ENCODE assay signal across 19 cellular contexts in the genomic region with DNA sequence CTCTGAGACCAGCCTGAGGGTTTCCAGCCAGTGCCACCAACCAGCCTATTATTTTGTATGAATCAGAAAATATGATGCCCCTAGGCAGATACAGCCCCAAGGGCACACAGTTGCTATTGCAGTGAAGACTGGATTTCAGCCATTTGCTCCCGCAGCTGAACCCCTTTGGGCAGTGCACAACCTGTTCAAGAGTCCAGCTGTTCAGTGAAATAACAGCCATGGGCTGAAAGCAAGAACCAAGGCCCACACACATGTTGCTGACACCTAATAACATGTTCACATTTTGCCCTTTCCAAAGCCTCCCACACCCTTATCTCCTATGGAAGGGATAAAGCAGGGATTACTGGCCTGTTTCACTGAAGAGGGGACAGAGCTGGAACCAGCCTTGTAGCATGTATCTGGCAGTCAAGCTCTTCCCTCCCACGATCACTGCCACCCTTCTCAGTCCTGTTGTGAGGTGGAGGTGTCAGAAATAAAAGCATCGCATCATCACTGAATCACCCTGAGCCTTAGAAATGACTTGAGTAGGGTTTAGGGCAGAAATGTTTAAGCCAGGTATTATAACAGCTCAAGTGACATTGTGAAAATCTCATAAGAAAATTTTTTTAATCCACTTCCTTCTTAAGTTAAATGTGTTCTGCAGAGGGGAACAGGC.
DNase-seq lines count a peak whose midpoint lies in the region; ATAC-seq and TF ChIP-seq lines count a peak whose summit lies in the region.
"Had no signal": no experiment of that assay in that cellular context is flagged by ENCODE, and none has a peak within 500 bp of the region (broad histone marks: within the 10 kb centered on the region; RNA-seq: fewer than 3 reads in every experiment).

No MANE protein-coding gene starts in this region.

- H3K27me3 ChIP-seq in Karpas-422 (ENCODE audit: low read length), result no peaks in the 10 kb centered on the region
- H3K27me3 ChIP-seq: BLaER1 treated with 17β-estradiol and CSF1 and Interleukin-3, amounts not matched to agents 10 nM and 100 nM had no signal

- 0 out of 2 replicates have a peak overlapping the region, but pooled peaks have one; percentile 19 for H3K9ac ChIP-seq in Karpas-422 (ENCODE audit: low read length)
- H3K9ac ChIP-seq: BLaER1 treated with 17β-estradiol and CSF1 and Interleukin-3, amounts not matched to agents 10 nM and 100 nM had no signal

- H3K27ac ChIP-seq in Karpas-422 (ENCODE audit: low read length), result no peak overlapping the region
- H3K27ac ChIP-seq: BLaER1 treated with 17β-estradiol and CSF1 and Interleukin-3, amounts not matched to agents 10 nM and 100 nM had no signal

- H3K36me3 ChIP-seq in Karpas-422 (ENCODE audit: insufficient read depth, low read length), result no peaks in the 10 kb centered on the region
- H3K36me3 ChIP-seq: BLaER1 treated with 17β-estradiol and CSF1 and Interleukin-3, amounts not matched to agents 10 nM and 100 nM had no signal

- H3K9me3 Mint-ChIP-seq in activated T-helper 17 cell treated with anti-CD3 and anti-CD28 coated beads, Interleukin-2, amount 50 U/mL, for 72 hours, result no peaks in the 10 kb centered on the region
- H3K9me3 Mint-ChIP-seq in osteocyte (ENCODE audit: unreplicated experiment), result no peaks in the 10 kb centered on the region

- DNase-seq in activated CD8-positive, alpha-beta memory T cell treated with anti-CD3 and anti-CD28 coated beads for 24 hours, result peak; percentile 47
- DNase-seq in activated CD8-positive, alpha-beta memory T cell treated with anti-CD3 and anti-CD28 coated beads, Interleukin-2, amount 50 U/mL, for 48 hours, result no peak
- DNase-seq in Karpas-422, result peak; percentile 52
- DNase-seq in osteocyte (ENCODE audit: extremely low spot score, unreplicated experiment), result peak; percentile 21
- no peak for DNase-seq in cardiac septum (ENCODE audit: low spot score)
- no peak for DNase-seq in cerebellar cortex (ENCODE audit: low spot score)
- DNase-seq: GDM1; GOT3; KBM-7; NCI-H1092; NCI-H1694 treated with DMSO at 0.1 percent for 48 hours; NCI-H226; NCI-H524 treated with DMSO at 0.1 percent for 48 hours; NK-92 treated with Interleukin-12 subunit alpha and Interleukin-12 subunit beta, amount 100 ng/mL, for 24 hours; SHP77 treated with DMSO at 0.1 percent for 48 hours had no signal

- no peaks in the 10 kb centered on the region for H3K4me1 Mint-ChIP-seq in activated T-helper 17 cell treated with anti-CD3 and anti-CD28 coated beads, Interleukin-2, amount 50 U/mL, for 72 hours
- peaks cover 9% of the 10 kb centered on the region for H3K4me1 Mint-ChIP-seq in osteocyte (ENCODE audit: unreplicated experiment)

- peaks cover 13% of the 10 kb centered on the region for H3K4me1 ChIP-seq in Karpas-422 (ENCODE audit: low read length)
- H3K4me1 ChIP-seq: A549 had no signal

- H3K27me3 Mint-ChIP-seq in activated T-helper 17 cell treated with anti-CD3 and anti-CD28 coated beads, Interleukin-2, amount 50 U/mL, for 72 hours, result peaks cover 7% of the 10 kb centered on the region
- H3K27me3 Mint-ChIP-seq in osteocyte (ENCODE audit: unreplicated experiment), result no peaks in the 10 kb centered on the region

- H3K4me2 ChIP-seq in Karpas-422 (ENCODE audit: low read depth, low read length, poor library complexity, severe bottlenecking), result peak overlapping the region; percentile 25
- H3K4me2 ChIP-seq: A549; BLaER1 treated with 17β-estradiol and CSF1 and Interleukin-3, amounts not matched to agents 10 nM and 100 nM had no signal

- no peaks in the 10 kb centered on the region for H3K9me3 ChIP-seq in Karpas-422 (ENCODE audit: low read length)
- H3K9me3 ChIP-seq: A549 had no signal

- intact Hi-C loops in cardiac septum (cut with DNase I), result no loop called here

- no peaks in the 10 kb centered on the region for H4K20me1 ChIP-seq in Karpas-422 (ENCODE audit: insufficient read depth, low read depth, low read length)
- H4K20me1 ChIP-seq: BLaER1 treated with 17β-estradiol and CSF1 and Interleukin-3, amounts not matched to agents 10 nM and 100 nM had no signal

- no peak overlapping the region for H3K27ac Mint-ChIP-seq in activated T-helper 17 cell treated with anti-CD3 and anti-CD28 coated beads, Interleukin-2, amount 50 U/mL, for 72 hours
- H3K27ac Mint-ChIP-seq in osteocyte (ENCODE audit: unreplicated experiment), result no peak overlapping the region

- no peaks in the 10 kb centered on the region for H3K79me2 ChIP-seq in Karpas-422 (ENCODE audit: low read length)

- H3K36me3 Mint-ChIP-seq in activated T-helper 17 cell treated with anti-CD3 and anti-CD28 coated beads, Interleukin-2, amount 50 U/mL, for 72 hours (ENCODE audit: low read depth), result no peaks in the 10 kb centered on the region
- H3K36me3 Mint-ChIP-seq in osteocyte (ENCODE audit: unreplicated experiment), result no peaks in the 10 kb centered on the region

- no peaks in the 10 kb centered on the region for H3K9me2 ChIP-seq in Karpas-422 (replicated peaks; ENCODE audit: insufficient read depth, low read length)

- H3K4me3 Mint-ChIP-seq in activated T-helper 17 cell treated with anti-CD3 and anti-CD28 coated beads, Interleukin-2, amount 50 U/mL, for 72 hours, result no peak overlapping the region
- H3K4me3 Mint-ChIP-seq in osteocyte (ENCODE audit: unreplicated experiment), result no peak overlapping the region

- no peak overlapping the region; the same call in 1 of the 2 replicates for H3K4me3 ChIP-seq in Karpas-422 (ENCODE audit: low read length)
- H3K4me3 ChIP-seq: A549; BLaER1 treated with 17β-estradiol and CSF1 and Interleukin-3, amounts not matched to agents 10 nM and 100 nM had no signal

- ATAC-seq in activated T-helper 17 cell treated with anti-CD3 and anti-CD28 coated beads, Interleukin-2, amount 50 U/mL, for 72 hours (replicated peaks), result peak; percentile 70
- no peak for ATAC-seq in GM19023 (IDR thresholded peaks at IDR 0.05; ENCODE audit: unreplicated experiment)
- ATAC-seq: A549 had no signal

- TF ChIP-seq CTCF in osteocyte (IDR thresholded peaks at IDR 0.05), result no peak

- H2AFZ ChIP-seq in Karpas-422 (ENCODE audit: low read length), result no peak overlapping the region

Comparison
In these comparisons a context has a peak if more than half of its experiments do, and no peak if none do; other contexts are left out.
1. DNase-seq: peak in activated CD8-positive, alpha-beta memory T cell treated with anti-CD3 and anti-CD28 coated beads for 24 hours (single experiment), Karpas-422 (single experiment) and osteocyte (single experiment); none in activated CD8-positive, alpha-beta memory T cell treated with anti-CD3 and anti-CD28 coated beads, Interleukin-2, amount 50 U/mL, for 48 hours (single experiment), cardiac septum (single experiment) and cerebellar cortex (single experiment).